In genomic region chr3:187648177-187648576, GRCh38 we compare ENCODE assay signal across 16 cellular contexts. TPM values are rescaled to one million over a fixed set of nuclear protein-coding genes. Genes with fewer than 3 reads are reported as not detected.
A peak's percentile ranks its signal among the peaks of the same experiment; 100 is the strongest.
DNase-seq lines count a peak whose midpoint lies in the region; ATAC-seq lines count a peak whose summit lies in the region.
"Had no signal": no experiment of that assay in that cellular context is flagged by ENCODE, and none has a peak within 500 bp of the region (broad histone marks: within the 10 kb centered on the region; RNA-seq: fewer than 3 reads in every experiment).

No MANE protein-coding gene starts in this region.

- no peaks in the 10 kb centered on the region for H3K9me3 ChIP-seq in SJCRH30 (replicated peaks)
- H3K9me3 ChIP-seq: BE2C, sigmoid colon, transverse colon had no signal

- H3K4me1 ChIP-seq in SJCRH30 = no peaks in the 10 kb centered on the region
- H3K4me1 ChIP-seq: BE2C, sigmoid colon, transverse colon had no signal

- in situ Hi-C loops in G401 (cut with HindIII; ENCODE audit: low sequenced_read_pairs) = no loop called here

- no peak for DNase-seq in activated T-cell treated with anti-CD3 and anti-CD28 coated beads, Interleukin-2, amount 50 U/mL, for 48 hours
- DNase-seq in G401 (ENCODE audit: low spot score) (no peak), SJCRH30 (no peak), NCI-H226 (no peak)
- DNase-seq: activated naive CD8-positive, alpha-beta T cell treated with anti-CD3 and anti-CD28 coated beads, Interleukin-2, amount 50 U/mL, for 24 hours; BE2C; naive thymus-derived CD8-positive, alpha-beta T cell; PC-3; sigmoid colon; transverse colon had no signal

- no peak overlapping the region for H3K4me3 ChIP-seq in SJCRH30
- H3K4me3 ChIP-seq: sigmoid colon, transverse colon had no signal

- no peaks in the 10 kb centered on the region for H3K27me3 ChIP-seq in SJCRH30
- H3K27me3 ChIP-seq: sigmoid colon, transverse colon had no signal

- H3K36me3 ChIP-seq in SJCRH30 = no peaks in the 10 kb centered on the region
- H3K36me3 ChIP-seq: BE2C, sigmoid colon, transverse colon had no signal

- no peak overlapping the region for H3K27ac ChIP-seq in SJCRH30
- H3K27ac ChIP-seq: sigmoid colon, transverse colon had no signal

- peak; percentile 94 for ATAC-seq in GM18517 (IDR thresholded peaks at IDR 0.05; ENCODE audit: unreplicated experiment)
- peak; percentile 95 for ATAC-seq in GM21381 (IDR thresholded peaks at IDR 0.05; ENCODE audit: unreplicated experiment)
- peak; percentile 94 for ATAC-seq in HG02973 (IDR thresholded peaks at IDR 0.05; ENCODE audit: unreplicated experiment)
- ATAC-seq in HG03571 (IDR thresholded peaks at IDR 0.05; ENCODE audit: unreplicated experiment) = peak; percentile 85
- ATAC-seq: activated naive CD8-positive, alpha-beta T cell treated with anti-CD3 and anti-CD28 coated beads, Interleukin-2, amount 50 U/mL, for 24 hours; naive thymus-derived CD8-positive, alpha-beta T cell; PC-3 had no signal

RNA-seq across cellular contexts. Expression of gene SST, which starts 22.0 kb away (rescaled TPM):
- not detected in 2 replicates for total RNA-seq in G401 (2014; rRNA removed; shearing (Covaris generic))
- total RNA-seq in SJCRH30 (2014; rRNA removed; shearing (Covaris generic)) = not detected in 2 replicates
- total RNA-seq: H4; naive thymus-derived CD8-positive, alpha-beta T cell; PC-3 had no signal

RNA-seq across cellular contexts. Expression of gene RTP2, which starts 54.2 kb away (rescaled TPM):
- not detected in 2 replicates for total RNA-seq in G401 (2014; rRNA removed; shearing (Covaris generic))
- not detected in 2 replicates for total RNA-seq in SJCRH30 (2014; rRNA removed; shearing (Covaris generic))
- total RNA-seq: frontal cortex; H4; naive thymus-derived CD8-positive, alpha-beta T cell; PC-3; sigmoid colon; transverse colon had no signal
